9 cellular contexts compared by ENCODE assay signal in the genomic region with DNA sequence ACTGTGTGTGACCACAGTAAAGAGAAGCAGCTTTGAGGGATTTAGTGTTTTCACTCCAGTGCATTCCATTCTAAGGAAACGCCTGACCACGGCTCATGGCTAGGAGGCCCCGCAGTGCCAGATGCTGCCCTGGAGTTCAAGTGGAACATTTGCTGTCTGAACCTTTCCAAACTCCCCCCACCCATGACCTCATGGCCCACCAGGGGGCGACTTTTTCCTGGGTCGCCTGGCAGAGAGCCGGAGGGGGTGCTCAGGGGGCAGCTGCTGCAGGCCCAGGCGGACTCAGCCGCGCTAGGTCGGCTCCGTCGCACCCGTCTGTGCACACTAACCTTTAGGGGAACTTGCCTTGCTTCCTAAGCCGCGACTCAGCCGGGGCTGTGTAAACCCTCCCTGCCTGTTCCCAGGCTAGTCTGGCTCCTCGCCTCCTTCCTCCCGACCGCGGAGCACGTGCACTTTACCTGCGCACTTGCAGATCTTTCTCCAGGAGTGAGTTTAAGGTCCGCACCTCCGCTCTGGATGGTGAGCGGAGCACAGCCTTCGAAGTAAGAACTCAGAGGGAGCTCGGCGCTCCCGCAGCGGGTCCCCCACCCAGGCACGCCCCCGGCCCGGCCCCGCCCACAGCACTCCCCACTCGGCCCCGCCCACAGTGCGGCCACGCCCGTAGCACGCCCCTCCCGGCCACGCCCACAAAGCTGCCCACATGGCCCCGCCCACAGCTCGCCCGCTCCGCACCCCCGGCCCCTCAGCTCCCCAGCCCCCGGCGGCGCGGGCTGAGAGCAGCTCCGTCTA. TPM values are rescaled to one million over a fixed set of nuclear protein-coding genes. Genes with fewer than 3 reads are reported as not detected.
DNase-seq lines count a peak whose midpoint lies in the region; ATAC-seq, FAIRE-seq and TF ChIP-seq lines count a peak whose summit lies in the region.
"Had no signal": no experiment of that assay in that cellular context is flagged by ENCODE, and none has a peak within 500 bp of the region (broad histone marks: within the 10 kb centered on the region; RNA-seq: fewer than 3 reads in every experiment).

A gene (minus strand): TSS at position 550 of the 789 bp plus-strand sequence. CDS start 17,441 bp downstream, outside the sequence.

- H3K27me3 ChIP-seq in foreskin keratinocyte = peaks cover 66% of the 10 kb centered on the region

- peaks cover 12% of the 10 kb centered on the region for H3K4me1 Mint-ChIP-seq in activated T-cell treated with anti-CD3 and anti-CD28 coated beads, Interleukin-2, amount 50 U/mL, for 72 hours (ENCODE audit: low read depth)
- peaks cover 5% of the 10 kb centered on the region for H3K4me1 Mint-ChIP-seq in progenitor cell of endocrine pancreas (ENCODE audit: low read depth)

- peak; percentile 23 for FAIRE-seq in GM12891 (lab: Jason Lieb, UNC)

- peaks cover 37% of the 10 kb centered on the region for H3K27me3 Mint-ChIP-seq in activated T-cell treated with anti-CD3 and anti-CD28 coated beads, Interleukin-2, amount 50 U/mL, for 72 hours (ENCODE audit: low read depth)
- H3K27me3 Mint-ChIP-seq in progenitor cell of endocrine pancreas = peaks cover 83% of the 10 kb centered on the region

- TF ChIP-seq POLR2A in GM12891 (IDR thresholded peaks at IDR 0.05; ENCODE audit: low read depth, low read length) = no peak

- no peaks in the 10 kb centered on the region for H3K4me1 ChIP-seq in foreskin keratinocyte

- peak; percentile 29 for TF ChIP-seq CTCF in foreskin keratinocyte (conservative IDR thresholded peaks at IDR 0.05)
- TF ChIP-seq CTCF in progenitor cell of endocrine pancreas (IDR thresholded peaks at IDR 0.05; ENCODE audit: unreplicated experiment) = peak; percentile 67

- H3K27ac Mint-ChIP-seq in activated T-cell treated with anti-CD3 and anti-CD28 coated beads, Interleukin-2, amount 50 U/mL, for 72 hours = no peak within 1 kb of the TSS
- H3K27ac Mint-ChIP-seq in progenitor cell of endocrine pancreas = no peak within 1 kb of the TSS

- peak; percentile 9 to 27 for ATAC-seq in activated T-cell treated with anti-CD3 and anti-CD28 coated beads, Interleukin-2, amount 50 U/mL, for 72 hours (replicated peaks in 1 of 2)
- ATAC-seq in foreskin keratinocyte (peak; percentile 35), GM21737 (IDR thresholded peaks at IDR 0.05; ENCODE audit: unreplicated experiment) (no peak), HG03025 (IDR thresholded peaks at IDR 0.05; ENCODE audit: low FRiP score, unreplicated experiment) (no peak)

- DNase-seq in GM12891 (ENCODE audit: insufficient read length, low spot score) (no peak), NCI-H774 (lab: John Stamatoyannopoulos, UW) (peak; percentile 32), foreskin keratinocyte (no peak), progenitor cell of endocrine pancreas (ENCODE audit: low spot score, unreplicated experiment) (peak; percentile 59), SHP77 treated with DMSO at 0.1 percent for 48 hours (lab: John Stamatoyannopoulos, UW) (no peak)
- peak; percentile 69 to 73 for DNase-seq in activated T-cell treated with anti-CD3 and anti-CD28 coated beads, Interleukin-2, amount 50 U/mL, for 72 hours

- H3K9me3 Mint-ChIP-seq in activated T-cell treated with anti-CD3 and anti-CD28 coated beads, Interleukin-2, amount 50 U/mL, for 72 hours = no peaks in the 10 kb centered on the region
- H3K9me3 Mint-ChIP-seq in progenitor cell of endocrine pancreas (ENCODE audit: low read depth) = no peaks in the 10 kb centered on the region

- H3K36me3 Mint-ChIP-seq in activated T-cell treated with anti-CD3 and anti-CD28 coated beads, Interleukin-2, amount 50 U/mL, for 72 hours (ENCODE audit: insufficient read depth in 2 of 2) = peaks cover 0 to 2% of the 10 kb centered on the region in 2 donors
- H3K36me3 Mint-ChIP-seq in progenitor cell of endocrine pancreas (ENCODE audit: insufficient read depth) = no peaks in the 10 kb centered on the region

- peak within 1 kb of the TSS; percentile 61 to 79 for H3K4me3 Mint-ChIP-seq in activated T-cell treated with anti-CD3 and anti-CD28 coated beads, Interleukin-2, amount 50 U/mL, for 72 hours
- peak within 1 kb of the TSS; percentile 20 for H3K4me3 Mint-ChIP-seq in progenitor cell of endocrine pancreas (ENCODE audit: low read depth)

- H3K27ac ChIP-seq in foreskin keratinocyte = no peak within 1 kb of the TSS

TF ChIP-seq in GM12891, 5 proteins besides CTCF, POLR2A, EP300 and RAD21:
- TF ChIP-seq SPI1 (IDR thresholded peaks at IDR 0.05; ENCODE audit: low read depth, low read length) (no peak), POU2F2 (IDR thresholded peaks at IDR 0.05; ENCODE audit: low read depth, low read length) (no peak), TAF1 (IDR thresholded peaks at IDR 0.05; ENCODE audit: low read depth, low read length) (no peak), POLR2AphosphoS5 (IDR thresholded peaks at IDR 0.05; ENCODE audit: low read depth, low read length) (no peak), PAX5 (IDR thresholded peaks at IDR 0.05; ENCODE audit: insufficient read depth, low read length, severe bottlenecking) (no peak)

RNA-seq across cellular contexts. Expression of the gene that starts here (rescaled TPM):
- 0.17 TPM for polyA plus RNA-seq in GM12891 (2012; ENCODE audit: low read depth, missing spikeins)
- total RNA-seq in activated T-cell treated with anti-CD3 and anti-CD28 coated beads, Interleukin-2, amount 50 U/mL, for 72 hours = under 1 TPM in 1 of 2 donors, not detected in 1; 0.14 TPM
- 0.03 and 0.04 TPM in 2 replicates for total RNA-seq in foreskin keratinocyte
- 0.03 TPM in 1 of 2 replicates, not detected in the other for polyA plus RNA-seq in foreskin keratinocyte
- total RNA-seq in progenitor cell of endocrine pancreas = 0.78 and 0.79 TPM in 2 replicates
- total RNA-seq: activated CD8-positive, alpha-beta memory T cell treated with anti-CD3 and anti-CD28 coated beads for 36 hours had no signal

Comparison
In these comparisons a context has a peak if more than half of its experiments do, and no peak if none do; other contexts are left out.
1. Peak in DNase-seq and ATAC-seq in activated T-cell treated with anti-CD3 and anti-CD28 coated beads, Interleukin-2, amount 50 U/mL, for 72 hours; RNA of the gene not detected or under 1 TPM.
2. Peak in ATAC-seq in foreskin keratinocyte; RNA of the gene not detected or under 1 TPM.
3. Peak in DNase-seq in progenitor cell of endocrine pancreas; RNA of the gene not detected or under 1 TPM.